1 cellular context compared by ENCODE assay signal in the genomic region with DNA sequence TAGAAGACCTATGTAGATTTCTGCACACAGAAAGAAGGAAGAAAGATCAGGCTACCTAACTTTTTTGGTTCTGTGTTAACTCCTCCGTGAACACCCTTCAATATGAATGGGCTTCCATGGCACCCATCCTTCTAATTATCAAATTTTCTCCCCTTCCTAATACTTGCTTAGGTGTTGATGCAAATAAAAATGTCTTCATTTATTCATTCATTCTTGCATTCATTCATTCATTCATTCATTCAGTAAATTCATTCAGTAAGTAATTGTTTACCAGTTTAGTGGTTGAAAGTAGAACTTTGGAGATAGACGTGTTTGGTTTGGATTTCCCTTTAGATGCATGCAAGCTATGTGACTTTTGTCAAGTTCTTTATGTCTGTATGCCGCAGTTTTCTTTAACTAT.
TF ChIP-seq lines count a peak whose summit lies in the region.

No MANE protein-coding gene starts in this region.

TF ChIP-seq in HEK293T, 16 proteins besides CTCF, POLR2A, EP300 and RAD21:
- TF ChIP-seq SP1 (IDR thresholded peaks at IDR 0.05): no peak
- TF ChIP-seq HDGF (IDR thresholded peaks at IDR 0.05; ENCODE audit: borderline replicate concordance): no peak
- no peak for TF ChIP-seq ZNF384 (IDR thresholded peaks at IDR 0.05)
- no peak for TF ChIP-seq FOXM1 (IDR thresholded peaks at IDR 0.05; ENCODE audit: borderline replicate concordance)
- TF ChIP-seq, protein P1, sequence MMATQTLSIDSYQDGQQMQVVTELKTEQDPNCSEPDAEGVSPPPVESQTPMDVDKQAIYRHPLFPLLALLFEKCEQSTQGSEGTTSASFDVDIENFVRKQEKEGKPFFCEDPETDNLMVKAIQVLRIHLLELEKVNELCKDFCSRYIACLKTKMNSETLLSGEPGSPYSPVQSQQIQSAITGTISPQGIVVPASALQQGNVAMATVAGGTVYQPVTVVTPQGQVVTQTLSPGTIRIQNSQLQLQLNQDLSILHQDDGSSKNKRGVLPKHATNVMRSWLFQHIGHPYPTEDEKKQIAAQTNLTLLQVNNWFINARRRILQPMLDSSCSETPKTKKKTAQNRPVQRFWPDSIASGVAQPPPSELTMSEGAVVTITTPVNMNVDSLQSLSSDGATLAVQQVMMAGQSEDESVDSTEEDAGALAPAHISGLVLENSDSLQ (IDR thresholded peaks at IDR 0.05): no peak
- TF ChIP-seq SUZ12 (IDR thresholded peaks at IDR 0.05): no peak
- no peak for TF ChIP-seq LEF1 (IDR thresholded peaks at IDR 0.05; ENCODE audit: borderline replicate concordance)
- TF ChIP-seq ARNT (IDR thresholded peaks at IDR 0.05): no peak
- no peak for TF ChIP-seq NFRKB (IDR thresholded peaks at IDR 0.05)
- no peak for TF ChIP-seq FOXK2 (IDR thresholded peaks at IDR 0.05)
- TF ChIP-seq BHLHE40 (IDR thresholded peaks at IDR 0.05; ENCODE audit: borderline replicate concordance): no peak
- TF ChIP-seq CTBP1 (IDR thresholded peaks at IDR 0.05; ENCODE audit: borderline replicate concordance): no peak
- TF ChIP-seq TARDBP (IDR thresholded peaks at IDR 0.05): no peak
- TF ChIP-seq FOXA1 (IDR thresholded peaks at IDR 0.05): no peak
- no peak for TF ChIP-seq L3MBTL2 (conservative IDR thresholded peaks at IDR 0.05)
